Comparison of ENCODE assay signal across 8 cellular contexts in the genomic region with DNA sequence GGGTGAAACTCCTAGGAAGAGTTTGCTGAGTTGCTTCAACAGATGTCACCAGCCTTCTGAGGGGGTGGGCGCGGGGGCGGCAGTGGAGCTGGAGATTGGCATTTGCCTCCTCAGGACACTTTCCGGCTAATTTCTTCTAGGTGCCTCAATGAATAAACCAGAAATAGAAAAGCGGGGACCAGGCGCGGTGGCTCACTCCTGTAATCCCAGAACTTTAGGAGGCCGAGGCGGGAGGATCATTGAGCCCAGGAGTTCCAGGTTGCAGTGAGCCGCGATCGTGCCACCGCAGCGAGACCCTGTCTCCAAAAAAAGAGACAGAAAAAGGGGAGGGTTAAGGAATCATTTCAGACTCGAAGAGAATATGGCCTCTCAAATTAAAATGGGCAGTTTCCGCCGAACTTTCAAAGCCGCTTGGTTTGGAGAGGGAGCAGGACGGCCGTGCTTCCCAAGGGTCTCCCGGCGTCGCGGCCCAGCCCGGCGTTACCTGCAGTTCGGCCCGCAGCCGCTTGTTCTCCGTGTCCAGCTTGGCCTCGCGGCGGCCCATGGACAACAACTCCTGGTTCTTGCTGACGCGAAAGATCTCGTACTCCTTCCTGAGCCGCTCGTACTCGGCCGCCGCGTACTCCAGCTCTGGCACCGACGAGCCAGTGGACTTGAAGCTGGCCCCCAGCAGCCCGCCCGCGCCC. TPM values are rescaled to one million over a fixed set of nuclear protein-coding genes. Genes with fewer than 3 reads are reported as not detected.
DNase-seq lines count a peak whose midpoint lies in the region; ATAC-seq and TF ChIP-seq lines count a peak whose summit lies in the region.

No MANE protein-coding gene starts in this region.

- H3K36me3 ChIP-seq in right atrium auricular region = peaks cover 2% of the 10 kb centered on the region

- H3K27me3 Mint-ChIP-seq in activated CD4-positive, alpha-beta T cell treated with anti-CD3 and anti-CD28 coated beads for 36 hours = no peaks in the 10 kb centered on the region
- no peaks in the 10 kb centered on the region for H3K27me3 Mint-ChIP-seq in progenitor cell of endocrine pancreas

- H3K36me3 Mint-ChIP-seq in activated CD4-positive, alpha-beta T cell treated with anti-CD3 and anti-CD28 coated beads for 36 hours (ENCODE audit: low read depth) = peaks cover 14% of the 10 kb centered on the region
- peaks cover 1% of the 10 kb centered on the region for H3K36me3 Mint-ChIP-seq in progenitor cell of endocrine pancreas (ENCODE audit: insufficient read depth)

- peak overlapping the region; percentile 84 for H3K27ac Mint-ChIP-seq in activated CD4-positive, alpha-beta T cell treated with anti-CD3 and anti-CD28 coated beads for 36 hours
- peak overlapping the region; percentile 97 for H3K27ac Mint-ChIP-seq in progenitor cell of endocrine pancreas

- no peaks in the 10 kb centered on the region for H3K9me3 Mint-ChIP-seq in activated CD4-positive, alpha-beta T cell treated with anti-CD3 and anti-CD28 coated beads for 36 hours (ENCODE audit: low read depth)
- no peaks in the 10 kb centered on the region for H3K9me3 Mint-ChIP-seq in progenitor cell of endocrine pancreas (ENCODE audit: low read depth)

- POLR2A ChIA-PET in activated CD4-positive, alpha-beta T cell treated with anti-CD3 and anti-CD28 coated beads for 36 hours (lab: Charles Lee) = interaction anchor here (1.1 kb wide), 1 partner anchor 852 kb away, joined by 3 read pairs; a partner anchor contains a TSS

- H3K27me3 ChIP-seq in right atrium auricular region = no peaks in the 10 kb centered on the region

- H3K4me3 Mint-ChIP-seq in activated CD4-positive, alpha-beta T cell treated with anti-CD3 and anti-CD28 coated beads for 36 hours = peak overlapping the region; percentile 90
- peak overlapping the region; percentile 90 for H3K4me3 Mint-ChIP-seq in progenitor cell of endocrine pancreas (ENCODE audit: low read depth)

- CTCF ChIA-PET in activated CD4-positive, alpha-beta T cell treated with anti-CD3 and anti-CD28 coated beads for 36 hours (lab: Charles Lee) = no interaction called here

- H3K9me3 ChIP-seq in right atrium auricular region = no peaks in the 10 kb centered on the region

- peak; percentile 23 for DNase-seq in activated CD4-positive, alpha-beta T cell treated with anti-CD3 and anti-CD28 coated beads for 36 hours
- no peak for DNase-seq in activated CD4-positive, alpha-beta T cell treated with anti-CD3 and anti-CD28 coated beads for 1 hour
- DNase-seq in NOMO-1 treated with DMSO at 0.1 percent for 48 hours (lab: John Stamatoyannopoulos, UW; ENCODE audit: unreplicated experiment) (peak; percentile 71), right atrium auricular region (ENCODE audit: low spot score) (peak; percentile 84), progenitor cell of endocrine pancreas (ENCODE audit: low spot score, unreplicated experiment) (peak; percentile 60)

- H3K4me3 ChIP-seq in right atrium auricular region = peak overlapping the region; percentile 85 to 89

- H3K27ac ChIP-seq in angular gyrus (ENCODE audit: low read depth, low read length) (peak overlapping the region; percentile 78), right atrium auricular region (peak overlapping the region; percentile 94 to 99)

- intact Hi-C loops in activated CD4-positive, alpha-beta T cell treated with anti-CD3 and anti-CD28 coated beads for 36 hours (cut with DNase I, micrococcal nuclease) = loop anchor here (1.0 to 10.0 kb wide), 16 partner anchors 61 to 1829 kb away; a partner anchor contains a TSS

- peak; percentile 8 for ATAC-seq in activated CD4-positive, alpha-beta T cell treated with anti-CD3 and anti-CD28 coated beads for 36 hours
- ATAC-seq in HG03039 (IDR thresholded peaks at IDR 0.05; ENCODE audit: unreplicated experiment) (peak; percentile 17), HG03469 (IDR thresholded peaks at IDR 0.05; ENCODE audit: unreplicated experiment) (no peak)

- H3K4me1 Mint-ChIP-seq in activated CD4-positive, alpha-beta T cell treated with anti-CD3 and anti-CD28 coated beads for 36 hours = peaks cover 41% of the 10 kb centered on the region
- peaks cover 19% of the 10 kb centered on the region for H3K4me1 Mint-ChIP-seq in progenitor cell of endocrine pancreas (ENCODE audit: low read depth)

- peaks cover 0 to 30% of the 10 kb centered on the region in 2 donors for H3K4me1 ChIP-seq in right atrium auricular region

- TF ChIP-seq CTCF in right atrium auricular region (IDR thresholded peaks at IDR 0.05) = peak in 1 of 2 donors; percentile 33
- TF ChIP-seq CTCF in progenitor cell of endocrine pancreas (IDR thresholded peaks at IDR 0.05; ENCODE audit: unreplicated experiment) = peak; percentile 60

RNA-seq across cellular contexts. Expression of a gene that starts 0.6 kb away (rescaled TPM):
- 10 to 100 TPM; 11.8 to 11.9 TPM for total RNA-seq in activated CD4-positive, alpha-beta T cell treated with anti-CD3 and anti-CD28 coated beads for 36 hours
- total RNA-seq in right atrium auricular region (10 to 100 TPM; 12.2 to 15.3 TPM), progenitor cell of endocrine pancreas (22.2 and 24.8 TPM in 2 replicates)
